Comparison of ENCODE assay signal across 8 cellular contexts in genomic region chr10:89644691-89644966, GRCh38. TPM values are rescaled to one million over a fixed set of nuclear protein-coding genes. Genes with fewer than 3 reads are reported as not detected.
A peak's percentile ranks its signal among the peaks of the same experiment; 100 is the strongest.
DNase-seq lines count a peak whose midpoint lies in the region; ATAC-seq and TF ChIP-seq lines count a peak whose summit lies in the region.

No MANE protein-coding gene starts in this region.

- H3K36me3 Mint-ChIP-seq in activated B cell treated with CpG ODN at 0.5 μM for 24 hours (ENCODE audit: low read depth) (peaks cover 3% of the 10 kb centered on the region), immature natural killer cell (no peaks in the 10 kb centered on the region)

- no peaks in the 10 kb centered on the region for H3K36me3 ChIP-seq in iPS-18a (ENCODE audit: control insufficient read depth, low read depth, low read length)

- H3K9me3 Mint-ChIP-seq in activated B cell treated with CpG ODN at 0.5 μM for 24 hours (no peaks in the 10 kb centered on the region), immature natural killer cell (no peaks in the 10 kb centered on the region)

- H3K27me3 ChIP-seq in iPS-18a (ENCODE audit: control insufficient read depth, insufficient read depth, low read length): no peaks in the 10 kb centered on the region

- H3K27me3 Mint-ChIP-seq in activated B cell treated with CpG ODN at 0.5 μM for 24 hours (no peaks in the 10 kb centered on the region), immature natural killer cell (ENCODE audit: low read depth in 3 of 3) (peaks cover 4 to 11% (median 5%) of the 10 kb centered on the region in 3 donors)

- DNase-seq in activated B cell treated with CpG ODN at 0.5 μM for 24 hours (peak; percentile 57), AG08396 (ENCODE audit: low spot score) (no peak), immature natural killer cell (no peak)
- peak in 4 of 6 experiments; percentile 22 to 49 (median 36) for DNase-seq in stimulated activated naive CD4-positive, alpha-beta T cell (lab: John Stamatoyannopoulos, UW)

- CTCF ChIA-PET in activated B cell treated with CpG ODN at 0.5 μM for 24 hours (lab: Charles Lee): no interaction called here

- peaks cover 29% of the 10 kb centered on the region for H3K4me1 ChIP-seq in iPS-18a (ENCODE audit: control insufficient read depth, low read depth, low read length)

- H3K27ac Mint-ChIP-seq in activated B cell treated with CpG ODN at 0.5 μM for 24 hours (no peak overlapping the region), immature natural killer cell (no peak overlapping the region)

- peak overlapping the region; percentile 100 for H3K4me3 ChIP-seq in iPS-18a (ENCODE audit: low read length)

- no peaks in the 10 kb centered on the region for H3K9me3 ChIP-seq in iPS-18a (ENCODE audit: control insufficient read depth, low read depth, low read length)

- TF ChIP-seq CTCF in 22Rv1 (IDR thresholded peaks at IDR 0.05): no peak
- TF ChIP-seq CTCF in activated B cell treated with CpG ODN at 0.5 μM for 24 hours (IDR thresholded peaks at IDR 0.05): no peak

- peak overlapping the region; percentile 96 for H3K9ac ChIP-seq in iPS-18a (ENCODE audit: low read length)

- intact Hi-C loops in activated B cell treated with CpG ODN at 0.5 μM for 24 hours (cut with micrococcal nuclease): loop anchor here (1.0 to 10.0 kb wide), 7 partner anchors 29 to 1770 kb away; partner anchors contain the start of genes HECTD2, IFIT5, KIF20B and RPP30

- H3K27ac ChIP-seq in 22Rv1 (peak overlapping the region; percentile 96), iPS-18a (ENCODE audit: low read length) (peak overlapping the region; percentile 95)

- ATAC-seq in GM18868 (IDR thresholded peaks at IDR 0.05; ENCODE audit: unreplicated experiment) (peak; percentile 26), HG03095 (IDR thresholded peaks at IDR 0.05; ENCODE audit: unreplicated experiment) (peak; percentile 28), activated B cell treated with CpG ODN at 0.5 μM for 24 hours (ENCODE audit: low read depth) (peak; percentile 10)

- peaks cover 13% of the 10 kb centered on the region for H3K4me1 Mint-ChIP-seq in activated B cell treated with CpG ODN at 0.5 μM for 24 hours
- peaks cover 10% of the 10 kb centered on the region in 2 donors for H3K4me1 Mint-ChIP-seq in immature natural killer cell

- no peak overlapping the region for H3K4me3 Mint-ChIP-seq in activated B cell treated with CpG ODN at 0.5 μM for 24 hours
- no peak overlapping the region for H3K4me3 Mint-ChIP-seq in immature natural killer cell

- POLR2A ChIA-PET in activated B cell treated with CpG ODN at 0.5 μM for 24 hours (lab: Charles Lee): interaction anchor here (1.3 to 1.8 kb wide), 2 partner anchors 9 to 57 kb away, joined by 3 to 28 read pairs; partner anchors contain the start of gene KIF20B

RNA-seq across cellular contexts. Expression of gene PANK1, which starts 0.4 kb away (rescaled TPM):
- 1.8 and 1.9 TPM in 2 replicates for total RNA-seq in activated B cell treated with CpG ODN at 0.5 μM for 24 hours
- 1 to 10 TPM in 1 of 3 donors, under 1 TPM in 1, not detected in 1; 0.66 to 1.4 TPM for polyA plus RNA-seq in immature natural killer cell

RNA-seq across cellular contexts. Expression of gene KIF20B, which starts 56.8 kb away (rescaled TPM):
- total RNA-seq in activated B cell treated with CpG ODN at 0.5 μM for 24 hours: 23.8 and 24.0 TPM in 2 replicates
- polyA plus RNA-seq in immature natural killer cell: 10 to 100 TPM in 1 of 3 donors, 1 to 10 TPM in 2; 6.1 to 17.0 (median 8.6) TPM

Comparison
In these comparisons a context has a peak if more than half of its experiments do, and no peak if none do; other contexts are left out.
1. DNase-seq: peak in activated B cell treated with CpG ODN at 0.5 μM for 24 hours (single experiment) and stimulated activated naive CD4-positive, alpha-beta T cell (4 of 6); none in AG08396 (single experiment) and immature natural killer cell (0 of 3).
2. Peak in every context shown above with its lines, with median percentiles within 50 percentile points of each other: ATAC-seq.